13 cellular contexts compared by ENCODE assay signal in genomic region chr11:71434576-71435130, GRCh38.
"Had no signal": no experiment of that assay in that cellular context is flagged by ENCODE, and none has a peak within 500 bp of the region (broad histone marks: within the 10 kb centered on the region; RNA-seq: fewer than 3 reads in every experiment).

No MANE protein-coding gene starts in this region.

- H3K27ac ChIP-seq: epithelial cell of prostate, thoracic aorta had no signal

- DNase-seq: activated CD4-positive, alpha-beta memory T cell treated with anti-CD3 and anti-CD28 coated beads for 36 hours; activated CD4-positive, alpha-beta T cell treated with anti-CD3 and anti-CD28 coated beads for 1 hour; activated naive CD8-positive, alpha-beta T cell treated with anti-CD3 and anti-CD28 coated beads, Interleukin-2, amount 10 ng/mL, durations not matched to agents 7 days and 5 days; activated T-cell treated with anti-CD3 and anti-CD28 coated beads, Interleukin-2, amount 50 U/mL, for 48 hours; effector memory CD4-positive, alpha-beta T cell; mesenchymal stem cell; stimulated activated CD4-positive, alpha-beta T cell treated with anti-CD3 and anti-CD28 coated beads, Interleukin-12 subunit alpha, Interleukin-12 subunit beta, amount 100 ng/mL, for 4 hours; stimulated activated naive CD4-positive, alpha-beta T cell treated with Interleukin-2 at 50 U/mL for 16 hours had no signal

- H3K9me3 ChIP-seq: gastroesophageal sphincter, left ventricle myocardium inferior, thoracic aorta had no signal

- H3K4me3 ChIP-seq: coronary artery, gastroesophageal sphincter, left ventricle myocardium inferior, thoracic aorta had no signal

- H3K27me3 ChIP-seq: gastroesophageal sphincter had no signal
